Comparison of ENCODE assay signal across 9 cellular contexts in the genomic region with DNA sequence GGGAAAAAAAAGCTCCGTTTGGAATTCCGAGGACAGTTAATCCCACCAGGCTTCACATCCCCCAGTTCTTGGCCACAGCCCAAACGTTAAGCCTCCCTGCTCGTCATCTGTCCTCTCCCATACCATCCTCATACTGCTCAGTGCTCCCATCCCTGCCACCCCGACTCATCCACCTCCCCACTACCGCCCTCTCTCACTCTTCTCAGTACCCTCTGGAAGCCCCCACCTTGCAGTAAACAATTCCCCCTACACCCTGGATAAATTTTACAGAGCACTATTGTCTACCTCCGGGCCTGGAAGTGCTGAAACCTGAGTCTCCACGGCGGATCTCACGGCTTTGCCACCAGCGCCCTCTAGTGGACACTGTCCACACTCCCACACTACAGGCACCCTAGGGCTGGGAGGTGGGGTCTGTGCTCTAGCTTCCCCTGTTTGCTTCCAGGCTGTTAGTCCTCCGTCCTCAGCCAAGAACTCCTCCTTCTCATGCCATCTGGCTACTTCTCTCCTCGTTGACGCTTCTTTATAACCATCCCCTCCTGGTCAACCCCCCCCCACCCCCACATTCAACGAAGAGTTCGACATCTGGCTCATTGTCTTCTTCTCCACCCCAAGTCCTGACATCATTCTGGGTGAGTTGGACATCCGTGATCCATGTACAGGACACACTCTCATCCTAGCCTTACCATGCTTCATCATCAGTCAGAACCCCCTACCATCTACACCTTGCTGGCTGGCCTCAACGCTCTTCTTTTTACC. TPM values are rescaled to one million over a fixed set of nuclear protein-coding genes. Genes with fewer than 3 reads are reported as not detected.
A peak's percentile ranks its signal among the peaks of the same experiment; 100 is the strongest.
DNase-seq lines count a peak whose midpoint lies in the region; ATAC-seq lines count a peak whose summit lies in the region.
"Had no signal": no experiment of that assay in that cellular context is flagged by ENCODE, and none has a peak within 500 bp of the region (broad histone marks: within the 10 kb centered on the region; RNA-seq: fewer than 3 reads in every experiment).

No MANE protein-coding gene starts in this region.

- H3K27me3 ChIP-seq in CD4-positive, CD25-positive, alpha-beta regulatory T cell (ENCODE audit: control insufficient read depth, insufficient read depth, low read length): no peaks in the 10 kb centered on the region

- H3K36me3 ChIP-seq in CD4-positive, CD25-positive, alpha-beta regulatory T cell (ENCODE audit: control insufficient read depth, insufficient read depth, low read length): no peaks in the 10 kb centered on the region

- peak; percentile 86 to 91 for ATAC-seq in CD4-positive, CD25-positive, alpha-beta regulatory T cell (ENCODE audit: low read depth in 2 of 2)
- ATAC-seq in GM19351 (IDR thresholded peaks at IDR 0.05; ENCODE audit: unreplicated experiment) (peak; percentile 66), esophagus mucosa (peak; percentile 90)
- peak; percentile 78 to 87 for ATAC-seq in naive thymus-derived CD8-positive, alpha-beta T cell

- no peak overlapping the region for H3K27ac ChIP-seq in CD4-positive, CD25-positive, alpha-beta regulatory T cell (ENCODE audit: insufficient read depth, low read length, poor library complexity, severe bottlenecking)

- no peaks in the 10 kb centered on the region for H3K9me3 ChIP-seq in CD4-positive, CD25-positive, alpha-beta regulatory T cell (ENCODE audit: control insufficient read depth in 2 of 2, low read length in 2 of 2)

- no peak overlapping the region for H3K4me3 Mint-ChIP-seq in CD4-positive, CD25-positive, alpha-beta regulatory T cell
- no peak overlapping the region for H3K4me3 Mint-ChIP-seq in naive thymus-derived CD8-positive, alpha-beta T cell
- H3K4me3 Mint-ChIP-seq: IgD-negative memory B cell had no signal

- H3K36me3 Mint-ChIP-seq in CD4-positive, CD25-positive, alpha-beta regulatory T cell: no peaks in the 10 kb centered on the region
- no peaks in the 10 kb centered on the region for H3K36me3 Mint-ChIP-seq in naive thymus-derived CD8-positive, alpha-beta T cell
- H3K36me3 Mint-ChIP-seq: IgD-negative memory B cell had no signal

- H3K4me1 ChIP-seq in CD4-positive, CD25-positive, alpha-beta regulatory T cell (ENCODE audit: control insufficient read depth, insufficient read depth, low read length, poor library complexity, severe bottlenecking): peaks cover 3% of the 10 kb centered on the region

- peaks cover 13% of the 10 kb centered on the region for H3K27me3 Mint-ChIP-seq in CD4-positive, CD25-positive, alpha-beta regulatory T cell
- H3K27me3 Mint-ChIP-seq in naive thymus-derived CD8-positive, alpha-beta T cell: peaks cover 0 to 15% (median 2%) of the 10 kb centered on the region in 5 donors

- no peak overlapping the region for H3K27ac Mint-ChIP-seq in CD4-positive, CD25-positive, alpha-beta regulatory T cell
- no peak overlapping the region for H3K27ac Mint-ChIP-seq in naive thymus-derived CD8-positive, alpha-beta T cell
- H3K27ac Mint-ChIP-seq: IgD-negative memory B cell had no signal

- POLR2A ChIA-PET in naive thymus-derived CD8-positive, alpha-beta T cell (lab: Charles Lee): no interaction called here

- peaks cover 0 to 1% (median 0%) of the 10 kb centered on the region in 7 donors for H3K9me3 Mint-ChIP-seq in CD4-positive, CD25-positive, alpha-beta regulatory T cell
- H3K9me3 Mint-ChIP-seq in naive thymus-derived CD8-positive, alpha-beta T cell: no peaks in the 10 kb centered on the region
- H3K9me3 Mint-ChIP-seq: IgD-negative memory B cell had no signal

- H3K4me3 ChIP-seq in CD4-positive, CD25-positive, alpha-beta regulatory T cell (ENCODE audit: low read depth, low read length): no peak overlapping the region

- peaks cover 0 to 5% (median 2%) of the 10 kb centered on the region in 4 donors for H3K4me1 Mint-ChIP-seq in CD4-positive, CD25-positive, alpha-beta regulatory T cell
- peaks cover 0 to 8% (median 2%) of the 10 kb centered on the region in 4 donors for H3K4me1 Mint-ChIP-seq in naive thymus-derived CD8-positive, alpha-beta T cell

- peak; percentile 40 to 67 (median 67) for DNase-seq in CD4-positive, CD25-positive, alpha-beta regulatory T cell
- DNase-seq in HK-2 (ENCODE audit: unreplicated experiment): peak; percentile 76
- DNase-seq in NOMO-1 treated with dmso at 0.1 percent for 144 hours (lab: John Stamatoyannopoulos, UW; ENCODE audit: unreplicated experiment): peak; percentile 51
- peak; percentile 82 for DNase-seq in activated CD8-positive, alpha-beta memory T cell treated with anti-CD3 and anti-CD28 coated beads, Interleukin-2, amount 50 U/mL, for 48 hours
- peak; percentile 20 to 75 (median 53) for DNase-seq in naive thymus-derived CD8-positive, alpha-beta T cell
- DNase-seq in stimulated activated CD8-positive, alpha-beta memory T cell treated with anti-CD3 and anti-CD28 coated beads, Interleukin-7, amount 100 ng/mL, for 48 hours (ENCODE audit: extremely low read depth in 1 of 2, low read depth in 1 of 2): peak; percentile 17 to 26

RNA-seq across cellular contexts. Expression of a gene that starts 54.5 kb away (rescaled TPM):
- not detected for total RNA-seq in CD4-positive, CD25-positive, alpha-beta regulatory T cell
- polyA plus RNA-seq in CD4-positive, CD25-positive, alpha-beta regulatory T cell: not detected
- total RNA-seq in esophagus mucosa: not detected
- total RNA-seq in naive thymus-derived CD8-positive, alpha-beta T cell: not detected
- polyA plus RNA-seq in naive thymus-derived CD8-positive, alpha-beta T cell: not detected
- polyA plus RNA-seq: IgD-negative memory B cell had no signal

Comparison
In these comparisons a context has a peak if more than half of its experiments do, and no peak if none do; other contexts are left out.
1. DNase-seq: peak in every context shown above with its lines; median percentile 82 in activated CD8-positive, alpha-beta memory T cell treated with anti-CD3 and anti-CD28 coated beads, Interleukin-2, amount 50 U/mL, for 48 hours; 76 in HK-2; 67 in CD4-positive, CD25-positive, alpha-beta regulatory T cell; 53 in naive thymus-derived CD8-positive, alpha-beta T cell; 51 in NOMO-1 treated with dmso at 0.1 percent for 144 hours; 22 in stimulated activated CD8-positive, alpha-beta memory T cell treated with anti-CD3 and anti-CD28 coated beads, Interleukin-7, amount 100 ng/mL, for 48 hours.